16 cellular contexts compared by ENCODE assay signal in the genomic region with DNA sequence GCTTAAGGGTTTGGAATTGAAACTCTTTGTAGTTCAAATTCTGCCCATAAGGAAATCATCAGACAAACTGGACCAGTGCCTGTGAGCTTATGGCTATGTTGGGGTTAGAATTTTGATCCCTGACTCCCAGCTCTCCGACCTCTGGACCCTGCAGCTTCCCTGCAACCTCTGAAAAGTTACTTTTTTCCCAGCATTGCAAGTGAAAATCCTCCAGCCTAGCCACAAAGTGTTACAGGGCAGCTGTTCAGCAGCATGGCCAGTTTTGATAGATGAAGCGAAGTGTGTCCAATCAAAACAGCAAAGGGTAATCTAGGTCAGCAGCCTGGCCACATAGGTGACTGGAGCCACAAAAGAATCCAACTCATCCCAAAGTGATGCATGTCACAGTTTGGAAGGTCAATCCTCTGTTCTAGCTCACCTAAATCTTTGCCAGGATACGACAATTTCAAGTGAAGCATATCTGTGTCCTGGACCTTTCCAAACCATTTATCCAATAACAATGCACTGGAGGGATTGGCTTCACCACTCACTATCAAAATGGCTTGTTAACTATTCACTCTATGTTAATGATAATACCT.
"Had no signal": no experiment of that assay in that cellular context is flagged by ENCODE, and none has a peak within 500 bp of the region (broad histone marks: within the 10 kb centered on the region; RNA-seq: fewer than 3 reads in every experiment).

No MANE protein-coding gene starts in this region.

- ATAC-seq: activated CD8-positive, alpha-beta T cell treated with anti-CD3 and anti-CD28 coated beads for 36 hours; body of pancreas; WTC11 had no signal

- H3K4me3 Mint-ChIP-seq: activated CD8-positive, alpha-beta T cell treated with anti-CD3 and anti-CD28 coated beads for 36 hours; central memory CD8-positive, alpha-beta T cell; WTC11 had no signal

- DNase-seq: activated CD4-positive, alpha-beta T cell treated with anti-CD3 and anti-CD28 coated beads for 4 hours; activated CD8-positive, alpha-beta memory T cell treated with anti-CD3 and anti-CD28 coated beads, Interleukin-2, amount 50 U/mL, for 4 hours; activated CD8-positive, alpha-beta T cell treated with anti-CD3 and anti-CD28 coated beads for 36 hours; activated gamma-delta T cell; activated T-cell treated with anti-CD3 and anti-CD28 coated beads, Interleukin-2, amount 50 U/mL, for 48 hours; amygdala; body of pancreas; hippocampal formation; sigmoid colon; stimulated activated CD4-positive, alpha-beta T cell treated with anti-CD3 and anti-CD28 coated beads, Interleukin-1b, Interleukin-23, amount 100 ng/mL, for 48 hours; stomach; testis had no signal

- H3K9me3 ChIP-seq: body of pancreas, esophagus muscularis mucosa, sigmoid colon, stomach, testis had no signal

- H3K36me3 Mint-ChIP-seq: WTC11 had no signal

- H3K27ac Mint-ChIP-seq: WTC11 had no signal

- H3K4me3 ChIP-seq: body of pancreas, coronary artery, esophagus muscularis mucosa, sigmoid colon, stomach, testis had no signal

- H3K36me3 ChIP-seq: esophagus muscularis mucosa, sigmoid colon, stomach had no signal

- H3K27me3 ChIP-seq: body of pancreas, esophagus muscularis mucosa, sigmoid colon, stomach, testis had no signal

- H3K27me3 Mint-ChIP-seq: activated CD8-positive, alpha-beta T cell treated with anti-CD3 and anti-CD28 coated beads for 36 hours; central memory CD8-positive, alpha-beta T cell had no signal

- H3K9me3 Mint-ChIP-seq: central memory CD8-positive, alpha-beta T cell had no signal

- H3K27ac ChIP-seq: body of pancreas, coronary artery, esophagus muscularis mucosa, sigmoid colon had no signal
